8 cellular contexts compared by ENCODE assay signal in the genomic region with DNA sequence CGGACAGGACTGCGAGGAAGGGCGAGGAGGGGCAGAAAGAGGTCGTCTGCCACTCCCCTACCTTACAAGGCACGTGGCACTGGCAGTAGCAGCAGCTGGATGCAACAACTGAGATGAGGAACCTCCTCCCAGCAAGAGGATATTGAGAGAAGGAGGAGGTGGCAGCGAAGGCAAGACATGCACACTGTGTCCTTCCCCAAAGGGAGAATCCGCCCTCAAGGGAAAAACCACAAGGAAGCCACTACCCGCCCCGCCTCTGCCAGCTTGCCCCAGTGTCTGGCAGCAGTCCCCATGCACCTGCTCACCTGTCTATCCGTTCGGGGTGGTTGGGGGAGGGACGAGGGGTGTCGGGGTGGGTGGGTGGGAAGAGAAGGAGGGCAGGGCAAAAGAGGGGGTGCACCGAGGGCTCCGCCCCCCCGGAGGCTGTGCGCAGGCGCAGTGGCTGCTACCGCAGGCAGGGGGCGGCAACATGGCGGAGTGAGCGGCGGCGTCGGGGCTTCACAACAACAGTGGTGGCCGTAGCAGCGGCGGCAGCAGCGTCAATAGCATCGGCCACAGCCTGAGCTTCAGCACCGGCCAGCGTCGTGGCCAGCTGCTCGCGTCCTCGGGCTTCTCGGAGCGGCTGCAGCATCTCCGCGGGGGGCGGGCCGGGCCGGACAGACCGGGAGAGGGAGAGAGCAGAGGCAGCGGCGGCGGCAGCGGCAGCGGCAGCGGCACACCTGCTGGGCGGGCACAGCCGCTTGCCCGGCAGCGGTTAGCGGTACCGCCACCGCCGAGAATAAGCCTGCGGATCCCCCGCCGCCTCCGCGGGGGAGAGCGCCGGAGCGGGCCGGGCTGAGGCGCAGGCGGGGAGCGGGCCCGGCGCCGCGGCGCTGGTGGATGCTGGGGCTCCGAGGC. TPM values are rescaled to one million over a fixed set of nuclear protein-coding genes. Genes with fewer than 3 reads are reported as not detected.
DNase-seq lines count a peak whose midpoint lies in the region; ATAC-seq and TF ChIP-seq lines count a peak whose summit lies in the region.

A gene with protein sequence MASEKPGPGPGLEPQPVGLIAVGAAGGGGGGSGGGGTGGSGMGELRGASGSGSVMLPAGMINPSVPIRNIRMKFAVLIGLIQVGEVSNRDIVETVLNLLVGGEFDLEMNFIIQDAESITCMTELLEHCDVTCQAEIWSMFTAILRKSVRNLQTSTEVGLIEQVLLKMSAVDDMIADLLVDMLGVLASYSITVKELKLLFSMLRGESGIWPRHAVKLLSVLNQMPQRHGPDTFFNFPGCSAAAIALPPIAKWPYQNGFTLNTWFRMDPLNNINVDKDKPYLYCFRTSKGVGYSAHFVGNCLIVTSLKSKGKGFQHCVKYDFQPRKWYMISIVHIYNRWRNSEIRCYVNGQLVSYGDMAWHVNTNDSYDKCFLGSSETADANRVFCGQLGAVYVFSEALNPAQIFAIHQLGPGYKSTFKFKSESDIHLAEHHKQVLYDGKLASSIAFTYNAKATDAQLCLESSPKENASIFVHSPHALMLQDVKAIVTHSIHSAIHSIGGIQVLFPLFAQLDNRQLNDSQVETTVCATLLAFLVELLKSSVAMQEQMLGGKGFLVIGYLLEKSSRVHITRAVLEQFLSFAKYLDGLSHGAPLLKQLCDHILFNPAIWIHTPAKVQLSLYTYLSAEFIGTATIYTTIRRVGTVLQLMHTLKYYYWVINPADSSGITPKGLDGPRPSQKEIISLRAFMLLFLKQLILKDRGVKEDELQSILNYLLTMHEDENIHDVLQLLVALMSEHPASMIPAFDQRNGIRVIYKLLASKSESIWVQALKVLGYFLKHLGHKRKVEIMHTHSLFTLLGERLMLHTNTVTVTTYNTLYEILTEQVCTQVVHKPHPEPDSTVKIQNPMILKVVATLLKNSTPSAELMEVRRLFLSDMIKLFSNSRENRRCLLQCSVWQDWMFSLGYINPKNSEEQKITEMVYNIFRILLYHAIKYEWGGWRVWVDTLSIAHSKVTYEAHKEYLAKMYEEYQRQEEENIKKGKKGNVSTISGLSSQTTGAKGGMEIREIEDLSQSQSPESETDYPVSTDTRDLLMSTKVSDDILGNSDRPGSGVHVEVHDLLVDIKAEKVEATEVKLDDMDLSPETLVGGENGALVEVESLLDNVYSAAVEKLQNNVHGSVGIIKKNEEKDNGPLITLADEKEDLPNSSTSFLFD (N-terminal part only) (plus strand): TSS at position 436 of the 897 bp plus-strand sequence. CDS start 551 bp downstream, outside the sequence.

- H3K27me3 Mint-ChIP-seq in nephron (ENCODE audit: low read depth): peaks cover 17% of the 10 kb centered on the region
- peaks cover 45% of the 10 kb centered on the region for H3K27me3 Mint-ChIP-seq in stimulated activated naive CD8-positive, alpha-beta T cell treated with anti-CD3 and anti-CD28 coated beads, Interleukin-15, Interleukin-2, amounts not matched to agents 100 ng/mL and 50 ng/mL, for 24 hours

- H3K9me3 Mint-ChIP-seq in nephron: no peaks in the 10 kb centered on the region
- H3K9me3 Mint-ChIP-seq in stimulated activated naive CD8-positive, alpha-beta T cell treated with anti-CD3 and anti-CD28 coated beads, Interleukin-15, Interleukin-2, amounts not matched to agents 100 ng/mL and 50 ng/mL, for 24 hours: no peaks in the 10 kb centered on the region

- peak within 1 kb of the TSS; percentile 92 for H3K4me3 ChIP-seq in RWPE2 (ENCODE audit: severe bottlenecking)
- H3K4me3 ChIP-seq in fibroblast of the aortic adventitia (ENCODE audit: low read depth, low read length): peak within 1 kb of the TSS; percentile 72

- H3K4me3 Mint-ChIP-seq in nephron: peak within 1 kb of the TSS; percentile 95 to 97 (median 97)
- H3K4me3 Mint-ChIP-seq in stimulated activated naive CD8-positive, alpha-beta T cell treated with anti-CD3 and anti-CD28 coated beads, Interleukin-15, Interleukin-2, amounts not matched to agents 100 ng/mL and 50 ng/mL, for 24 hours: peak within 1 kb of the TSS; percentile 88

- DNase-seq in DMS 273 (lab: John Stamatoyannopoulos, UW; ENCODE audit: unreplicated experiment) (peak; percentile 79), RWPE2 (ENCODE audit: low spot score) (peak; percentile 65), fibroblast of the aortic adventitia (ENCODE audit: low read depth) (peak; percentile 28)
- DNase-seq in activated effector memory CD4-positive, alpha-beta T cell treated with Interleukin-2 at 50 U/mL for 16 hours: peak; percentile 44

- no peak for TF ChIP-seq EP300 in Ishikawa (IDR thresholded peaks at IDR 0.05; ENCODE audit: borderline replicate concordance)

- no peak for TF ChIP-seq RAD21 in Ishikawa (IDR thresholded peaks at IDR 0.05; ENCODE audit: low read depth)

- no peaks in the 10 kb centered on the region for H3K36me3 ChIP-seq in RWPE2 (ENCODE audit: low read depth)

- no peak for TF ChIP-seq CTCF in RWPE2 (IDR thresholded peaks at IDR 0.05; ENCODE audit: poor library complexity, severe bottlenecking)
- peak; percentile 41 for TF ChIP-seq CTCF in fibroblast of the aortic adventitia (IDR thresholded peaks at IDR 0.05; ENCODE audit: insufficient read depth, low read length)
- TF ChIP-seq CTCF in nephron (IDR thresholded peaks at IDR 0.05; ENCODE audit: unreplicated experiment in 3 of 3): no peak

- H3K4me1 ChIP-seq in RWPE2 (ENCODE audit: insufficient read depth, poor library complexity, severe bottlenecking): no peaks in the 10 kb centered on the region

- no peak within 1 kb of the TSS for H3K27ac ChIP-seq in RWPE2 (ENCODE audit: poor library complexity, severe bottlenecking)

- peaks cover 27% of the 10 kb centered on the region for H3K4me1 Mint-ChIP-seq in nephron
- H3K4me1 Mint-ChIP-seq in stimulated activated naive CD8-positive, alpha-beta T cell treated with anti-CD3 and anti-CD28 coated beads, Interleukin-15, Interleukin-2, amounts not matched to agents 100 ng/mL and 50 ng/mL, for 24 hours (ENCODE audit: low read depth): peaks cover 22% of the 10 kb centered on the region

- peak within 1 kb of the TSS; percentile 60 to 72 (median 68) for H3K27ac Mint-ChIP-seq in nephron
- no peak within 1 kb of the TSS for H3K27ac Mint-ChIP-seq in stimulated activated naive CD8-positive, alpha-beta T cell treated with anti-CD3 and anti-CD28 coated beads, Interleukin-15, Interleukin-2, amounts not matched to agents 100 ng/mL and 50 ng/mL, for 24 hours

- H3K9me3 ChIP-seq in RWPE2 (ENCODE audit: severe bottlenecking): no peaks in the 10 kb centered on the region

- H3K36me3 Mint-ChIP-seq in nephron (ENCODE audit: low read depth): no peaks in the 10 kb centered on the region
- no peaks in the 10 kb centered on the region for H3K36me3 Mint-ChIP-seq in stimulated activated naive CD8-positive, alpha-beta T cell treated with anti-CD3 and anti-CD28 coated beads, Interleukin-15, Interleukin-2, amounts not matched to agents 100 ng/mL and 50 ng/mL, for 24 hours (ENCODE audit: low read depth)

- H3K27me3 ChIP-seq in RWPE2 (ENCODE audit: insufficient read depth, poor library complexity, severe bottlenecking): peaks cover 2% of the 10 kb centered on the region

- ATAC-seq in GM21528 (IDR thresholded peaks at IDR 0.05; ENCODE audit: low FRiP score, unreplicated experiment) (peak; percentile 83), RWPE2 (ENCODE audit: low read depth) (peak; percentile 67)

TF ChIP-seq in Ishikawa, 13 proteins besides CTCF, POLR2A, EP300 and RAD21:
- TF ChIP-seq, protein P1, sequence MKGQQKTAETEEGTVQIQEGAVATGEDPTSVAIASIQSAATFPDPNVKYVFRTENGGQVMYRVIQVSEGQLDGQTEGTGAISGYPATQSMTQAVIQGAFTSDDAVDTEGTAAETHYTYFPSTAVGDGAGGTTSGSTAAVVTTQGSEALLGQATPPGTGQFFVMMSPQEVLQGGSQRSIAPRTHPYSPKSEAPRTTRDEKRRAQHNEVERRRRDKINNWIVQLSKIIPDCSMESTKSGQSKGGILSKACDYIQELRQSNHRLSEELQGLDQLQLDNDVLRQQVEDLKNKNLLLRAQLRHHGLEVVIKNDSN (IDR thresholded peaks at IDR 0.05): peak; percentile 72
- TF ChIP-seq, protein P2, sequence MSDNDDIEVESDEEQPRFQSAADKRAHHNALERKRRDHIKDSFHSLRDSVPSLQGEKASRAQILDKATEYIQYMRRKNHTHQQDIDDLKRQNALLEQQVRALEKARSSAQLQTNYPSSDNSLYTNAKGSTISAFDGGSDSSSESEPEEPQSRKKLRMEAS (IDR thresholded peaks at IDR 0.05): peak; percentile 84
- TF ChIP-seq EGR1 (IDR thresholded peaks at IDR 0.05): no peak
- TF ChIP-seq FOXM1 (IDR thresholded peaks at IDR 0.05; ENCODE audit: borderline replicate concordance, low read depth): no peak
- TF ChIP-seq TAF1 (IDR thresholded peaks at IDR 0.05; ENCODE audit: low read depth): peak; percentile 51; the same call in 1 of the 2 replicates
- peak; percentile 90 for TF ChIP-seq YY1 (IDR thresholded peaks at IDR 0.05; ENCODE audit: low read depth)
TF ChIP-seq in Ishikawa: peak in this region for 4.

RNA-seq across cellular contexts. Expression of the gene that starts here (rescaled TPM):
- total RNA-seq in fibroblast of the aortic adventitia (ENCODE audit: low replicate concordance): 4.6 and 6.9 TPM in 2 replicates

Comparison
In these comparisons a context has a peak if more than half of its experiments do, and no peak if none do; other contexts are left out.
1. DNase-seq: peak in every context shown above with its lines; median percentile 79 in DMS 273; 65 in RWPE2; 44 in activated effector memory CD4-positive, alpha-beta T cell treated with Interleukin-2 at 50 U/mL for 16 hours; 28 in fibroblast of the aortic adventitia.